In genomic region chr2:171389325-171389724, GRCh38 we compare ENCODE assay signal across 16 cellular contexts. TPM values are rescaled to one million over a fixed set of nuclear protein-coding genes. Genes with fewer than 3 reads are reported as not detected.
A peak's percentile ranks its signal among the peaks of the same experiment; 100 is the strongest.
DNase-seq lines count a peak whose midpoint lies in the region; ATAC-seq and TF ChIP-seq lines count a peak whose summit lies in the region.
"Had no signal": no experiment of that assay in that cellular context is flagged by ENCODE, and none has a peak within 500 bp of the region (broad histone marks: within the 10 kb centered on the region; RNA-seq: fewer than 3 reads in every experiment).

No MANE protein-coding gene starts in this region.

- ATAC-seq in GM19351 (IDR thresholded peaks at IDR 0.05; ENCODE audit: unreplicated experiment) (peak; percentile 54), HG02981 (IDR thresholded peaks at IDR 0.05; ENCODE audit: unreplicated experiment) (peak; percentile 41), activated B cell treated with CpG ODN at 0.5 μM for 24 hours (ENCODE audit: low read depth) (no peak)
- ATAC-seq: upper lobe of right lung had no signal

- TF ChIP-seq POLR2A in breast epithelium (IDR thresholded peaks at IDR 0.05), result no peak

- H3K27me3 ChIP-seq in breast epithelium, result no peaks in the 10 kb centered on the region
- H3K27me3 ChIP-seq: upper lobe of right lung had no signal

- POLR2A ChIA-PET in activated B cell treated with CpG ODN at 0.5 μM for 24 hours (lab: Charles Lee), result interaction anchor here (0.6 kb wide), 2 partner anchors 12 to 64 kb away, joined by 4 to 8 read pairs; no protein-coding TSS in a partner anchor
- POLR2A ChIA-PET in RWPE1 (lab: Yijun Ruan, JAX; ENCODE audit: low non-redundant PET), result no interaction called here

- intact Hi-C loops in activated B cell treated with CpG ODN at 0.5 μM for 24 hours (cut with micrococcal nuclease), result no loop called here
- intact Hi-C loops in breast epithelium (cut with DNase I; ENCODE audit: low total_unique reads), result no loop called here

- CTCF ChIA-PET in activated B cell treated with CpG ODN at 0.5 μM for 24 hours (lab: Charles Lee), result interaction anchor here (1.0 to 1.4 kb wide), 3 partner anchors 12 to 63 kb away, joined by 3 read pairs; no protein-coding TSS in a partner anchor
- CTCF ChIA-PET in RWPE1 (lab: Yijun Ruan, JAX), result interaction anchor here (0.8 kb wide), 1 partner anchor 10 kb away, joined by 3 read pairs; no protein-coding TSS in a partner anchor

- H3K4me3 Mint-ChIP-seq in activated B cell treated with CpG ODN at 0.5 μM for 24 hours, result no peak overlapping the region
- H3K4me3 Mint-ChIP-seq: endodermal cell; stimulated activated naive CD8-positive, alpha-beta T cell treated with anti-CD3 and anti-CD28 coated beads, Interleukin-15, Interleukin-2, amounts not matched to agents 100 ng/mL and 50 ng/mL, for 24 hours had no signal

- peaks cover 61% of the 10 kb centered on the region for H3K4me1 Mint-ChIP-seq in activated B cell treated with CpG ODN at 0.5 μM for 24 hours

- no peaks in the 10 kb centered on the region for H3K27me3 Mint-ChIP-seq in activated B cell treated with CpG ODN at 0.5 μM for 24 hours
- H3K27me3 Mint-ChIP-seq: stimulated activated naive CD8-positive, alpha-beta T cell treated with anti-CD3 and anti-CD28 coated beads, Interleukin-15, Interleukin-2, amounts not matched to agents 100 ng/mL and 50 ng/mL, for 24 hours had no signal

- no peak overlapping the region for H3K27ac ChIP-seq in breast epithelium
- no peak overlapping the region for H3K27ac ChIP-seq in RWPE1
- H3K27ac ChIP-seq: parathyroid adenoma, upper lobe of right lung had no signal

- H3K4me1 ChIP-seq in breast epithelium, result no peaks in the 10 kb centered on the region
- H3K4me1 ChIP-seq: parathyroid adenoma had no signal

- H3K27ac Mint-ChIP-seq in activated B cell treated with CpG ODN at 0.5 μM for 24 hours, result peak overlapping the region; percentile 18
- H3K27ac Mint-ChIP-seq: endodermal cell; stimulated activated naive CD8-positive, alpha-beta T cell treated with anti-CD3 and anti-CD28 coated beads, Interleukin-15, Interleukin-2, amounts not matched to agents 100 ng/mL and 50 ng/mL, for 24 hours had no signal

- H3K9me3 Mint-ChIP-seq in activated B cell treated with CpG ODN at 0.5 μM for 24 hours, result no peaks in the 10 kb centered on the region
- H3K9me3 Mint-ChIP-seq: endodermal cell; stimulated activated naive CD8-positive, alpha-beta T cell treated with anti-CD3 and anti-CD28 coated beads, Interleukin-15, Interleukin-2, amounts not matched to agents 100 ng/mL and 50 ng/mL, for 24 hours had no signal

- no peaks in the 10 kb centered on the region for H3K36me3 ChIP-seq in breast epithelium
- H3K36me3 ChIP-seq: upper lobe of right lung had no signal

- H3K9me3 ChIP-seq in breast epithelium, result no peaks in the 10 kb centered on the region
- H3K9me3 ChIP-seq: upper lobe of right lung had no signal

- TF ChIP-seq CTCF in GM12865 (IDR thresholded peaks at IDR 0.05; ENCODE audit: insufficient read depth, low read depth, low read length, missing control alignments) (no peak), activated B cell treated with CpG ODN at 0.5 μM for 24 hours (IDR thresholded peaks at IDR 0.05) (no peak), breast epithelium (IDR thresholded peaks at IDR 0.05) (no peak), RWPE1 (conservative IDR thresholded peaks at IDR 0.05; ENCODE audit: low read depth) (no peak)

- H3K4me3 ChIP-seq in GM12865 (ENCODE audit: low read depth, low read length) (no peak overlapping the region), breast epithelium (no peak overlapping the region)
- H3K4me3 ChIP-seq: lung, upper lobe of right lung had no signal

- H3K36me3 Mint-ChIP-seq in activated B cell treated with CpG ODN at 0.5 μM for 24 hours (ENCODE audit: low read depth), result peaks cover 2% of the 10 kb centered on the region

- DNase-seq in GM12865 (ENCODE audit: low read depth) (peak; percentile 78), activated B cell treated with CpG ODN at 0.5 μM for 24 hours (no peak), NCI-H748 (lab: John Stamatoyannopoulos, UW; ENCODE audit: unreplicated experiment) (no peak), DMS114 treated with DMSO at 0.1 percent for 48 hours (lab: John Stamatoyannopoulos, UW; ENCODE audit: unreplicated experiment) (no peak), breast epithelium (ENCODE audit: low spot score in 2 of 2) (no peak), RWPE1 (ENCODE audit: low spot score) (no peak)
- DNase-seq: activated CD4-positive, alpha-beta T cell treated with anti-CD3 and anti-CD28 coated beads, Interleukin-2, amount 50 U/mL, for 4 hours; activated naive CD4-positive, alpha-beta T cell treated with anti-CD3 and anti-CD28 coated beads, Interleukin-2, amount 50 U/mL, for 16 hours; endodermal cell; NCI-H1694 treated with DMSO at 0.1 percent for 48 hours; upper lobe of right lung had no signal

RNA-seq across cellular contexts. Expression of gene METTL8, which starts 44.5 kb away (rescaled TPM):
- total RNA-seq in activated B cell treated with CpG ODN at 0.5 μM for 24 hours, result 16.5 and 22.9 TPM in 2 replicates
- total RNA-seq in breast epithelium, result 10 to 100 TPM; 21.4 to 26.9 (median 22.9) TPM

RNA-seq across cellular contexts. Expression of gene DCAF17, which starts 44.7 kb away (rescaled TPM):
- total RNA-seq in activated B cell treated with CpG ODN at 0.5 μM for 24 hours (23.1 and 23.5 TPM in 2 replicates), breast epithelium (10 to 100 TPM; 13.3 to 30.6 (median 24.6) TPM)
